18 cellular contexts compared by ENCODE assay signal in genomic region chr15:57772223-57772957, GRCh38.
DNase-seq lines count a peak whose midpoint lies in the region; ATAC-seq, FAIRE-seq and TF ChIP-seq lines count a peak whose summit lies in the region.
"Had no signal": no experiment of that assay in that cellular context is flagged by ENCODE, and none has a peak within 500 bp of the region (broad histone marks: within the 10 kb centered on the region; RNA-seq: fewer than 3 reads in every experiment).

No MANE protein-coding gene starts in this region.

- 41% methylated on average over 7 of the region's 7 CpGs for WGBS in A549 (ENCODE audit: missing lambda C conversion rate)
- WGBS in H9 (ENCODE audit: extremely low coverage, insufficient read length, low lambda C conversion rate): no CpG with 5 or more reads among the region's 7 CpGs

- H3K23ac ChIP-seq in H9 (ENCODE audit: insufficient read length, low read depth, low read length): no peak overlapping the region

- no peak overlapping the region for H2BK120ac ChIP-seq in H9 (ENCODE audit: low read depth, low read length, poor library complexity, severe bottlenecking)

- H3K4me3 ChIP-seq in A549: no peak overlapping the region
- H3K4me3 ChIP-seq in foreskin fibroblast (ENCODE audit: low read depth in 1 of 2, low read length in 2 of 2): no peak overlapping the region

- CTCF ChIA-PET in A549 (lab: Yijun Ruan, JAX) (interaction anchor here (1.0 to 1.3 kb wide), 3 partner anchors 10 to 299 kb away, joined by 3 read pairs; no protein-coding TSS in a partner anchor), WTC11 (lab: Charles Lee) (interaction anchor here (0.7 to 1.2 kb wide), 3 partner anchors 10 to 21 kb away, joined by 3 to 4 read pairs (median 3); no protein-coding TSS in a partner anchor)

- DNase-seq in A549 (ENCODE audit: low read depth in 1 of 2, low spot score in 1 of 2) (no peak), H9 (peak; percentile 57), WTC11 (ENCODE audit: low spot score) (no peak), foreskin fibroblast (peak; percentile 41 to 67), NCI-H69 (lab: John Stamatoyannopoulos, UW) (no peak)
- DNase-seq in activated naive CD4-positive, alpha-beta T cell treated with anti-CD3 and anti-CD28 coated beads, Interleukin-2, amount 50 U/mL, for 16 hours: no peak
- DNase-seq: activated CD4-positive, alpha-beta T cell treated with anti-CD3 and anti-CD28 coated beads for 4 hours; kidney glomerular epithelial cell; naive B cell; NCI-H2081 treated with DMSO at 0.1 percent for 48 hours; retina; stimulated activated naive CD4-positive, alpha-beta T cell; T-cell had no signal

- no peak overlapping the region for H2AFZ ChIP-seq in H9 (ENCODE audit: low read length)

- H3K36me3 Mint-ChIP-seq in H9 (ENCODE audit: insufficient read depth in 1 of 3, low read depth in 3 of 3): no peaks in the 10 kb centered on the region
- H3K36me3 Mint-ChIP-seq in WTC11: no peaks in the 10 kb centered on the region
- H3K36me3 Mint-ChIP-seq: naive B cell, T-cell had no signal

- no peak overlapping the region for H4K91ac ChIP-seq in H9 (ENCODE audit: insufficient read length, low read depth, low read length)

- TF ChIP-seq POLR2A in A549 (IDR thresholded peaks at IDR 0.05; ENCODE audit: low read length): no peak

- H3T11ph ChIP-seq in H9 (ENCODE audit: low read length): no peak overlapping the region

- H3K4me1 ChIP-seq in A549 (no peaks in the 10 kb centered on the region), H9 (ENCODE audit: insufficient read depth, low read length) (no peaks in the 10 kb centered on the region)

- TF ChIP-seq RAD21 in A549 (conservative IDR thresholded peaks at IDR 0.05 in 1 of 2, IDR thresholded peaks at IDR 0.05 in 1 of 2): no peak

- no peak overlapping the region for H3K56ac ChIP-seq in H9 (ENCODE audit: insufficient read length, low read depth, low read length)

- no peak overlapping the region for H3K18ac ChIP-seq in H9 (ENCODE audit: insufficient read length, low read depth, low read length)

- H4K5ac ChIP-seq in H9 (ENCODE audit: insufficient read length, low read depth, low read length): no peak overlapping the region

- H3K79me2 ChIP-seq in H9 (ENCODE audit: insufficient read depth, low read length): no peaks in the 10 kb centered on the region

- no peak overlapping the region for H3K4ac ChIP-seq in H9 (ENCODE audit: low read depth, low read length)

- H3K9me3 ChIP-seq in A549 (no peaks in the 10 kb centered on the region), H9 (ENCODE audit: control insufficient read depth, low read depth, low read length) (no peaks in the 10 kb centered on the region)

- H2BK15ac ChIP-seq in H9 (ENCODE audit: low read depth, low read length): no peak overlapping the region

- H3K27me3 ChIP-seq in H9 (ENCODE audit: insufficient read depth, low read length): no peaks in the 10 kb centered on the region

- no peak for TF ChIP-seq CTCF in A549 (IDR thresholded peaks at IDR 0.05)
- TF ChIP-seq CTCF in H9 (conservative IDR thresholded peaks at IDR 0.05): no peak
- TF ChIP-seq CTCF in WTC11 (IDR thresholded peaks at IDR 0.05): no peak
- no peak for TF ChIP-seq CTCF in foreskin fibroblast (IDR thresholded peaks at IDR 0.05; ENCODE audit: low read depth, low read length)

- H3K14ac ChIP-seq in H9 (ENCODE audit: insufficient read depth, low read length): no peak overlapping the region

- H3K4me1 Mint-ChIP-seq in H9 (peaks cover 13 to 19% of the 10 kb centered on the region in 2 experiments), WTC11 (peaks cover 15% of the 10 kb centered on the region)
- H3K4me1 Mint-ChIP-seq: B cell had no signal

- H3K27me3 Mint-ChIP-seq in H9 (ENCODE audit: low read depth) (no peaks in the 10 kb centered on the region; the same call in 1 of the 2 replicates), WTC11 (ENCODE audit: low read depth) (no peaks in the 10 kb centered on the region)
- H3K27me3 Mint-ChIP-seq: B cell, T-cell had no signal

- H4K20me1 ChIP-seq in H9 (ENCODE audit: control insufficient read depth, insufficient read depth, insufficient read length): no peaks in the 10 kb centered on the region

- H3K23me2 ChIP-seq in H9 (ENCODE audit: insufficient read length, low read depth, low read length, poor library complexity, severe bottlenecking): no peaks in the 10 kb centered on the region

- no peak for TF ChIP-seq EP300 in A549 (IDR thresholded peaks at IDR 0.05)

- no peak overlapping the region for H3K27ac ChIP-seq in A549
- H3K27ac ChIP-seq in H9 (ENCODE audit: insufficient read length, low read depth, low read length): no peak overlapping the region
- H3K27ac ChIP-seq: epithelial cell of prostate had no signal

- no peak overlapping the region for H3K4me3 Mint-ChIP-seq in H9
- no peak overlapping the region for H3K4me3 Mint-ChIP-seq in WTC11
- H3K4me3 Mint-ChIP-seq: B cell, naive B cell, T-cell had no signal

- POLR2A ChIA-PET in A549 (lab: Yijun Ruan, JAX): no interaction called here
- POLR2A ChIA-PET in WTC11 (lab: Charles Lee): no interaction called here

- no peaks in the 10 kb centered on the region for H3K79me1 ChIP-seq in H9 (ENCODE audit: insufficient read depth, low read depth, low read length, poor library complexity, severe bottlenecking)

- ATAC-seq in A549: no peak
- ATAC-seq in WTC11: peak; percentile 95
- no peak for ATAC-seq in HG02798 (IDR thresholded peaks at IDR 0.05; ENCODE audit: poor library complexity, unreplicated experiment)
- ATAC-seq in GM19395 (IDR thresholded peaks at IDR 0.05; ENCODE audit: unreplicated experiment): no peak
- ATAC-seq: T-cell had no signal

- FAIRE-seq in A549 (lab: Jason Lieb, UNC): peak; percentile 7
- FAIRE-seq: GM18507 had no signal

- H3K27ac Mint-ChIP-seq in H9: no peak overlapping the region
- no peak overlapping the region for H3K27ac Mint-ChIP-seq in WTC11
- H3K27ac Mint-ChIP-seq: B cell, T-cell had no signal

- H4K8ac ChIP-seq in H9 (replicated peaks; ENCODE audit: insufficient read length, low read depth, low read length): no peak overlapping the region

- H3K9ac ChIP-seq in H9 (ENCODE audit: extremely low read depth, insufficient read length, low read length): no peak overlapping the region

- H2AK5ac ChIP-seq in H9 (ENCODE audit: insufficient read length, low read length): no peak overlapping the region

- no peak overlapping the region for H2BK12ac ChIP-seq in H9 (ENCODE audit: insufficient read length, low read depth, low read length)

- no peak overlapping the region for H2BK5ac ChIP-seq in H9 (ENCODE audit: insufficient read length, low read length)

- no peak overlapping the region for H3K4me2 ChIP-seq in A549
- H3K4me2 ChIP-seq in H9 (ENCODE audit: insufficient read depth, insufficient read length, low read length): no peak overlapping the region

- H3K9me3 Mint-ChIP-seq in H9: no peaks in the 10 kb centered on the region
- no peaks in the 10 kb centered on the region for H3K9me3 Mint-ChIP-seq in WTC11
- H3K9me3 Mint-ChIP-seq: naive B cell, T-cell had no signal

- no peak overlapping the region for H2BK20ac ChIP-seq in H9 (ENCODE audit: low read depth, low read length, poor library complexity, severe bottlenecking)

TF ChIP-seq in A549, 52 proteins besides CTCF, POLR2A, EP300 and RAD21:
- TF ChIP-seq MYC (IDR thresholded peaks at IDR 0.05; ENCODE audit: borderline replicate concordance, low read length) (no peak), CHD4 (IDR thresholded peaks at IDR 0.05; ENCODE audit: borderline replicate concordance) (no peak)

TF ChIP-seq in WTC11, 78 proteins besides CTCF, POLR2A, EP300 and RAD21:
- TF ChIP-seq STAT6 (CRISPR knock-in tag; conservative IDR thresholded peaks at IDR 0.05; ENCODE audit: low read depth) (no peak), RELA (CRISPR knock-in tag; IDR thresholded peaks at IDR 0.05; ENCODE audit: borderline replicate concordance) (no peak), ZNF396 (CRISPR knock-in tag; IDR thresholded peaks at IDR 0.05; ENCODE audit: borderline replicate concordance) (no peak), GTF2I (CRISPR knock-in tag; conservative IDR thresholded peaks at IDR 0.05) (no peak)

Comparison
In these comparisons a context has a peak if more than half of its experiments do, and no peak if none do; other contexts are left out.
1. DNase-seq: peak in H9 (single experiment) and foreskin fibroblast (2 of 2); none in A549 (0 of 2), WTC11 (single experiment), NCI-H69 (single experiment) and activated naive CD4-positive, alpha-beta T cell treated with anti-CD3 and anti-CD28 coated beads, Interleukin-2, amount 50 U/mL, for 16 hours (single experiment).